8 cellular contexts compared by ENCODE assay signal in genomic region chr6:85678000-85678601, GRCh38. TPM values are rescaled to one million over a fixed set of nuclear protein-coding genes. Genes with fewer than 3 reads are reported as not detected.
A peak's percentile ranks its signal among the peaks of the same experiment; 100 is the strongest.
DNase-seq lines count a peak whose midpoint lies in the region; TF ChIP-seq lines count a peak whose summit lies in the region.

No MANE protein-coding gene starts in this region.

- TF ChIP-seq CTCF in 22Rv1 (IDR thresholded peaks at IDR 0.05) (no peak), HFF-Myc (IDR thresholded peaks at IDR 0.05; ENCODE audit: low read depth, low read length, missing control alignments) (no peak), ascending aorta (IDR thresholded peaks at IDR 0.05) (no peak), kidney epithelial cell (IDR thresholded peaks at IDR 0.05; ENCODE audit: insufficient read depth, low read length, poor library complexity, severe bottlenecking) (no peak), GM13976 (IDR thresholded peaks at IDR 0.05; ENCODE audit: borderline replicate concordance, control extremely low read depth, extremely low read depth, insufficient read depth, missing control alignments) (no peak)

- in situ Hi-C loops in GM13976 (cut with MboI; ENCODE audit: low sequenced_read_pairs, unreplicated experiment) = loop anchor here (5.0 kb wide), 1 partner anchor 36 kb away; the partner anchor contains the start of gene SYNCRIP

- no peaks in the 10 kb centered on the region for H3K9me3 ChIP-seq in ascending aorta

- peak overlapping the region; percentile 98 for H3K27ac ChIP-seq in 22Rv1
- H3K27ac ChIP-seq in ascending aorta = peak overlapping the region; percentile 91 to 94

- H3K27me3 ChIP-seq in ascending aorta (no peaks in the 10 kb centered on the region), kidney epithelial cell (ENCODE audit: control insufficient read depth, insufficient read depth, low read length) (no peaks in the 10 kb centered on the region)

- intact Hi-C loops in ascending aorta (cut with DNase I) = loop anchor here (1.0 to 10.0 kb wide), 5 partner anchors 35 to 1477 kb away; partner anchors contain the start of genes SNX14 and ZNF292

- DNase-seq in HFF-Myc (ENCODE audit: extremely low read depth, low read depth) (no peak), ascending aorta (ENCODE audit: low spot score in 2 of 2) (no peak), kidney epithelial cell (ENCODE audit: low read depth) (no peak), superior temporal gyrus (ENCODE audit: extremely low spot score) (peak; percentile 53), GM13976 (ENCODE audit: low spot score) (no peak), NCI-H345 treated with DMSO at 0.1 percent for 48 hours (lab: John Stamatoyannopoulos, UW; ENCODE audit: unreplicated experiment) (no peak), NCI-H2029 (lab: John Stamatoyannopoulos, UW) (no peak)

- peaks cover 0 to 3% of the 10 kb centered on the region in 2 donors for H3K36me3 ChIP-seq in ascending aorta
- H3K36me3 ChIP-seq in kidney epithelial cell (ENCODE audit: control insufficient read depth, insufficient read depth, low read length) = no peaks in the 10 kb centered on the region

- H3K4me1 ChIP-seq in ascending aorta = peaks cover 0 to 22% of the 10 kb centered on the region in 2 donors

- H3K4me3 ChIP-seq in HFF-Myc (replicated peaks; ENCODE audit: low read depth, low read length) (peak overlapping the region; percentile 95), ascending aorta (peak overlapping the region; percentile 90), kidney epithelial cell (ENCODE audit: low read depth, low read length) (peak overlapping the region; percentile 77)

RNA-seq across cellular contexts. Expression of gene SYNCRIP, which starts 35.4 kb away (rescaled TPM):
- total RNA-seq in ascending aorta (25.3 TPM), kidney epithelial cell (76.1 and 88.8 TPM in 2 replicates)
